Comparison of ENCODE assay signal across 13 cellular contexts in the genomic region with DNA sequence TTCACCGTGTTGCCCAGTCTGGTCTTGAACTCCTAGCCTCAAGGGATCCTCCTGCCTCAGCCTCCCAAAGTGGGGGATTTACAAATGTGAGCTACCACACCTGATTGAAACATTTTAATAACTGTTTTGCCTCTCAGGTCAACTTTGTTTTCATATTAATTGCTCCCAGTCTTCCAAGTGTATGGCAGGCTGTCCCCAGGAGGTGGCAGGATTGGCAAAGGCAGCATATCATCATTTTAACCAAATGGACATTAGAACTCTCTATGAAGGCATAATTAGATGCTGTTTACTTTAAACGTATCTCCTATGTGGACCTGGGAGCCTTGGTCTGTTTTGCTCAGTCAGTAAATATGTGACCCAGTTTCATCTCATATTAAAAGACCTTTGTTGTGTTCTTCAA. TPM values are rescaled to one million over a fixed set of nuclear protein-coding genes. Genes with fewer than 3 reads are reported as not detected.
DNase-seq lines count a peak whose midpoint lies in the region; ATAC-seq and TF ChIP-seq lines count a peak whose summit lies in the region.
"Had no signal": no experiment of that assay in that cellular context is flagged by ENCODE, and none has a peak within 500 bp of the region (broad histone marks: within the 10 kb centered on the region; RNA-seq: fewer than 3 reads in every experiment).

No MANE protein-coding gene starts in this region.

- H3K27ac ChIP-seq in AG04450 (ENCODE audit: low read depth, low read length) (no peak overlapping the region), PC-3 (ENCODE audit: low read length) (no peak overlapping the region)
- H3K27ac ChIP-seq: coronary artery, left lung had no signal

- no peaks in the 10 kb centered on the region for H3K9me3 Mint-ChIP-seq in activated CD4-positive, alpha-beta T cell treated with anti-CD3 and anti-CD28 coated beads, Interleukin-2, amount 10 ng/mL, durations not matched to agents 7 days and 5 days

- intact Hi-C loops in PC-3 (cut with micrococcal nuclease), result no loop called here

- no peaks in the 10 kb centered on the region for H3K9me2 ChIP-seq in PC-3 (replicated peaks; ENCODE audit: low read length)

- ATAC-seq in PC-3, result no peak
- no peak for ATAC-seq in GM19351 (IDR thresholded peaks at IDR 0.05; ENCODE audit: unreplicated experiment)
- ATAC-seq: left lung had no signal

- H3K27me3 Mint-ChIP-seq in activated CD4-positive, alpha-beta T cell treated with anti-CD3 and anti-CD28 coated beads, Interleukin-2, amount 10 ng/mL, durations not matched to agents 7 days and 5 days, result no peaks in the 10 kb centered on the region

- peaks cover 2% of the 10 kb centered on the region for H3K4me1 Mint-ChIP-seq in activated CD4-positive, alpha-beta T cell treated with anti-CD3 and anti-CD28 coated beads, Interleukin-2, amount 10 ng/mL, durations not matched to agents 7 days and 5 days

- peaks cover 17% of the 10 kb centered on the region for H3F3A ChIP-seq in PC-3 (ENCODE audit: low read length, unreplicated experiment)

- H3K27ac Mint-ChIP-seq in activated CD4-positive, alpha-beta T cell treated with anti-CD3 and anti-CD28 coated beads, Interleukin-2, amount 10 ng/mL, durations not matched to agents 7 days and 5 days, result no peak overlapping the region

- no peaks in the 10 kb centered on the region for H4K20me1 ChIP-seq in PC-3 (ENCODE audit: low read length)

- no peak overlapping the region for H3K9ac ChIP-seq in PC-3 (ENCODE audit: low read length)

- H3K4me1 ChIP-seq in PC-3 (ENCODE audit: insufficient read depth, low read length), result peaks cover 22% of the 10 kb centered on the region
- H3K4me1 ChIP-seq: left lung had no signal

- H3K4me3 Mint-ChIP-seq in activated CD4-positive, alpha-beta T cell treated with anti-CD3 and anti-CD28 coated beads, Interleukin-2, amount 10 ng/mL, durations not matched to agents 7 days and 5 days, result no peak overlapping the region

- H3K9me3 ChIP-seq in AG04450 (ENCODE audit: control insufficient read depth, insufficient read depth, low read length), result peaks cover 8% of the 10 kb centered on the region
- H3K9me3 ChIP-seq in PC-3 (ENCODE audit: low read length), result no peaks in the 10 kb centered on the region
- H3K9me3 ChIP-seq: left lung had no signal

- H3K79me2 ChIP-seq in PC-3 (ENCODE audit: low read length), result no peaks in the 10 kb centered on the region

- H3K36me3 Mint-ChIP-seq in activated CD4-positive, alpha-beta T cell treated with anti-CD3 and anti-CD28 coated beads, Interleukin-2, amount 10 ng/mL, durations not matched to agents 7 days and 5 days (ENCODE audit: low read depth), result peaks cover 64% of the 10 kb centered on the region

- BruUV-seq in PC-3 (replicated peaks; lab: Mats Ljungman, UMichigan), result no TSS peak

- no peak overlapping the region for H2AFZ ChIP-seq in PC-3 (ENCODE audit: low read length)

- H3K27me3 ChIP-seq in AG04450 (ENCODE audit: control insufficient read depth, insufficient read depth, low read length) (no peaks in the 10 kb centered on the region), PC-3 (ENCODE audit: low read length) (no peaks in the 10 kb centered on the region)
- H3K27me3 ChIP-seq: left lung had no signal

- DNase-seq in AG04450 (ENCODE audit: low read depth, low spot score) (no peak), PC-3 (peak; percentile 49), fibroblast of mammary gland (ENCODE audit: low read depth) (no peak), cerebellum (ENCODE audit: low spot score) (no peak)
- DNase-seq in activated CD4-positive, alpha-beta T cell treated with anti-CD3 and anti-CD28 coated beads, Interleukin-2, amount 10 ng/mL, durations not matched to agents 7 days and 5 days, result no peak
- no peak for DNase-seq in central memory CD4-positive, alpha-beta T cell
- DNase-seq: activated CD4-positive, alpha-beta T cell treated with anti-CD3 and anti-CD28 coated beads, Interleukin-2, amount 50 U/mL, for 1 hour; GDM1; left lung; NCI-H446 treated with DMSO at 0.1 percent for 48 hours had no signal

- POLR2A ChIA-PET in AG04450 (lab: Yijun Ruan, JAX) (no interaction called here), PC-3 (lab: Charles Lee; ENCODE audit: unreplicated experiment) (no interaction called here)
- POLR2A ChIA-PET in activated CD4-positive, alpha-beta T cell treated with anti-CD3 and anti-CD28 coated beads, Interleukin-2, amount 10 ng/mL, durations not matched to agents 7 days and 5 days (lab: Charles Lee), result no interaction called here

- H3K36me3 ChIP-seq in PC-3 (ENCODE audit: low read depth, low read length), result peaks cover 74% of the 10 kb centered on the region

- CTCF ChIA-PET in AG04450 (lab: Charles Lee), result interaction anchor here (1.4 kb wide), 1 partner anchor 259 kb away, joined by 3 read pairs; no protein-coding TSS in a partner anchor
- CTCF ChIA-PET in PC-3 (lab: Charles Lee), result no interaction called here
- CTCF ChIA-PET in activated CD4-positive, alpha-beta T cell treated with anti-CD3 and anti-CD28 coated beads, Interleukin-2, amount 10 ng/mL, durations not matched to agents 7 days and 5 days (lab: Charles Lee), result interaction anchor here (0.6 to 1.0 kb wide), 2 partner anchors 12 to 1758 kb away, joined by 4 read pairs; no protein-coding TSS in a partner anchor

- H3K4me3 ChIP-seq in AG04450 (ENCODE audit: low read depth, low read length) (no peak overlapping the region), GM12875 (ENCODE audit: low read depth, low read length) (no peak overlapping the region), PC-3 (ENCODE audit: low read length) (no peak overlapping the region), fibroblast of mammary gland (ENCODE audit: control insufficient read depth, low read depth, low read length) (no peak overlapping the region)
- H3K4me3 ChIP-seq: coronary artery, left lung had no signal

- no peak overlapping the region for H3K4me2 ChIP-seq in PC-3 (ENCODE audit: low read length)

- TF ChIP-seq CTCF in AG04450 (IDR thresholded peaks at IDR 0.05; ENCODE audit: low read depth, low read length) (peak; percentile 28), GM12875 (IDR thresholded peaks at IDR 0.05; ENCODE audit: borderline replicate concordance, insufficient read depth, low read depth, low read length) (0 out of 2 replicates have a peak, but pooled peaks have one; percentile 6), PC-3 (conservative IDR thresholded peaks at IDR 0.05; ENCODE audit: low read depth, low read length) (peak; percentile 79), fibroblast of mammary gland (conservative IDR thresholded peaks at IDR 0.05; ENCODE audit: control insufficient read depth, insufficient read depth, low read depth, low read length) (peak; percentile 34)

RNA-seq across cellular contexts. Expression of a gene that starts 59.2 kb away (rescaled TPM):
- polyA plus RNA-seq in AG04450 (2011; rRNA removed), result 41.0 and 49.3 TPM in 2 replicates
- polyA minus RNA-seq in AG04450 (2011; rRNA and poly(A)+ RNA removed), result 23.1 and 37.0 TPM in 2 replicates
- total RNA-seq in PC-3 (2014; rRNA removed), result 272 and 295 TPM in 2 replicates
- 96.5 TPM for total RNA-seq in cerebellum
- 10 to 100 TPM; 85.1 to 98.4 TPM for total RNA-seq in activated CD4-positive, alpha-beta T cell treated with anti-CD3 and anti-CD28 coated beads, Interleukin-2, amount 10 ng/mL, durations not matched to agents 7 days and 5 days

Comparison
In these comparisons a context has a peak if more than half of its experiments do, and no peak if none do; other contexts are left out.
1. CTCF ChIP-seq: peak in every context shown above with its lines; median percentile 79 in PC-3; 34 in fibroblast of mammary gland; 28 in AG04450; 6 in GM12875.